1 cellular context compared by ENCODE assay signal in genomic region chr7:93161181-93161762, GRCh38.
TF ChIP-seq lines count a peak whose summit lies in the region.

No MANE protein-coding gene starts in this region.

TF ChIP-seq in SK-N-SH treated with all-trans-retinoic acid at 6 μM for 48 hours, 23 proteins besides CTCF, POLR2A, EP300 and RAD21 (continued from another document):
- no peak for TF ChIP-seq TSHZ2 (CRISPR knock-in tag; IDR thresholded peaks at IDR 0.05)
- TF ChIP-seq POU6F1 (CRISPR knock-in tag; IDR thresholded peaks at IDR 0.05; ENCODE audit: borderline replicate concordance, low read depth) = no peak
- TF ChIP-seq BACH2 (CRISPR knock-in tag; IDR thresholded peaks at IDR 0.05; ENCODE audit: borderline replicate concordance) = no peak
- TF ChIP-seq ZFP3 (CRISPR knock-in tag; IDR thresholded peaks at IDR 0.05) = peak; percentile 46
TF ChIP-seq in SK-N-SH treated with all-trans-retinoic acid at 6 μM for 48 hours: peak in this region for 5.
